Comparison of ENCODE assay signal across 20 cellular contexts in genomic region chr6:164246082-164246481, GRCh38.
A peak's percentile ranks its signal among the peaks of the same experiment; 100 is the strongest.
DNase-seq lines count a peak whose midpoint lies in the region; ATAC-seq lines count a peak whose summit lies in the region.
"Had no signal": no experiment of that assay in that cellular context is flagged by ENCODE, and none has a peak within 500 bp of the region (broad histone marks: within the 10 kb centered on the region; RNA-seq: fewer than 3 reads in every experiment).

No MANE protein-coding gene starts in this region.

- DNase-seq in caudate nucleus (lab: John Stamatoyannopoulos, UW) (peak in 10 of 61 donors; percentile 5 to 44 (median 25)), globus pallidus (ENCODE audit: low spot score) (peak; percentile 23), pons (ENCODE audit: low spot score) (peak; percentile 17), MG63 (no peak), MV-4-11 (lab: John Stamatoyannopoulos, UW) (no peak)
- DNase-seq: Caco-2; CD4-positive, CD25-positive, alpha-beta regulatory T cell; CD8-positive, alpha-beta T cell; DMS 273 treated with DMSO at 0.1 percent for 48 hours; DMS79; EL; GDM1; H9 had no signal

- peaks cover 4% of the 10 kb centered on the region for H3K9me3 Mint-ChIP-seq in stimulated activated memory B cell treated with anti-CD40 and anti-IgM and Interleukin-4, amounts not matched to agents 10 μg/mL and 1 μg/mL and 100 μg/mL, for 72 hours
- H3K9me3 Mint-ChIP-seq: CD8-positive, alpha-beta T cell; GM23338; H9 had no signal

- H3K36me3 ChIP-seq in MG63, result no peaks in the 10 kb centered on the region
- H3K36me3 ChIP-seq: BLaER1 had no signal

- peak overlapping the region; percentile 89 for H3K27ac ChIP-seq in caudate nucleus (ENCODE audit: low read depth, low read length)
- H3K27ac ChIP-seq: BLaER1, C4-2B had no signal

- no peak overlapping the region for H3K4me3 ChIP-seq in MG63
- H3K4me3 ChIP-seq: BLaER1, GM23338 had no signal

- H3K4me3 Mint-ChIP-seq in stimulated activated memory B cell treated with anti-CD40 and anti-IgM and Interleukin-4, amounts not matched to agents 10 μg/mL and 1 μg/mL and 100 μg/mL, for 72 hours, result no peak overlapping the region
- H3K4me3 Mint-ChIP-seq: B cell; CD4-positive, CD25-positive, alpha-beta regulatory T cell; CD8-positive, alpha-beta T cell; GM23338; H9 had no signal

- no peaks in the 10 kb centered on the region for H3K9me3 ChIP-seq in MG63
- H3K9me3 ChIP-seq: BLaER1, Caco-2 had no signal

- H3K27me3 ChIP-seq in MG63, result no peaks in the 10 kb centered on the region
- H3K27me3 ChIP-seq: BLaER1 had no signal

- no peak for ATAC-seq in GM21528 (IDR thresholded peaks at IDR 0.05; ENCODE audit: low FRiP score, unreplicated experiment)
- ATAC-seq in stimulated activated memory B cell treated with anti-CD40 and anti-IgM and Interleukin-4, amounts not matched to agents 10 μg/mL and 1 μg/mL and 100 μg/mL, for 72 hours, result no peak
- ATAC-seq: CD8-positive, alpha-beta T cell; GM23338; HCT116 had no signal

- no peaks in the 10 kb centered on the region for H3K4me1 Mint-ChIP-seq in stimulated activated memory B cell treated with anti-CD40 and anti-IgM and Interleukin-4, amounts not matched to agents 10 μg/mL and 1 μg/mL and 100 μg/mL, for 72 hours
- H3K4me1 Mint-ChIP-seq: B cell; CD4-positive, CD25-positive, alpha-beta regulatory T cell; GM23338 had no signal

- no peaks in the 10 kb centered on the region for H3K36me3 Mint-ChIP-seq in stimulated activated memory B cell treated with anti-CD40 and anti-IgM and Interleukin-4, amounts not matched to agents 10 μg/mL and 1 μg/mL and 100 μg/mL, for 72 hours
- H3K36me3 Mint-ChIP-seq: CD4-positive, CD25-positive, alpha-beta regulatory T cell; CD8-positive, alpha-beta T cell had no signal

- no peaks in the 10 kb centered on the region for H3K27me3 Mint-ChIP-seq in stimulated activated memory B cell treated with anti-CD40 and anti-IgM and Interleukin-4, amounts not matched to agents 10 μg/mL and 1 μg/mL and 100 μg/mL, for 72 hours
- H3K27me3 Mint-ChIP-seq: B cell; CD4-positive, CD25-positive, alpha-beta regulatory T cell had no signal

- no peak overlapping the region for H3K27ac Mint-ChIP-seq in stimulated activated memory B cell treated with anti-CD40 and anti-IgM and Interleukin-4, amounts not matched to agents 10 μg/mL and 1 μg/mL and 100 μg/mL, for 72 hours
- H3K27ac Mint-ChIP-seq: B cell; CD4-positive, CD25-positive, alpha-beta regulatory T cell; CD8-positive, alpha-beta T cell; GM23338; H9 had no signal

Comparison
In these comparisons a context has a peak if more than half of its experiments do, and no peak if none do; other contexts are left out.
1. DNase-seq: peak in globus pallidus (single experiment) and pons (single experiment); none in MG63 (single experiment) and MV-4-11 (single experiment).